In genomic region chr7:151683615-151684407, GRCh38 we compare ENCODE assay signal across 23 cellular contexts.
A peak's percentile ranks its signal among the peaks of the same experiment; 100 is the strongest.
DNase-seq lines count a peak whose midpoint lies in the region; ATAC-seq, FAIRE-seq and TF ChIP-seq lines count a peak whose summit lies in the region.
"Had no signal": no experiment of that assay in that cellular context is flagged by ENCODE, and none has a peak within 500 bp of the region (broad histone marks: within the 10 kb centered on the region; RNA-seq: fewer than 3 reads in every experiment).

No MANE protein-coding gene starts in this region.

- H3K79me2 ChIP-seq in astrocyte (ENCODE audit: insufficient read depth, low read length) = no peaks in the 10 kb centered on the region

- no peak overlapping the region for H3K4me2 ChIP-seq in astrocyte (ENCODE audit: low read length)

- H3K9ac ChIP-seq in astrocyte (ENCODE audit: low read length) = no peak overlapping the region

- H3K27me3 ChIP-seq in H7 (ENCODE audit: control insufficient read depth, insufficient read depth, low read length) (no peaks in the 10 kb centered on the region), astrocyte (ENCODE audit: insufficient read depth, low read length) (no peaks in the 10 kb centered on the region), layer of hippocampus (ENCODE audit: control insufficient read depth, insufficient read depth, low read length) (no peaks in the 10 kb centered on the region)
- H3K27me3 ChIP-seq: esophagus squamous epithelium, spleen, thyroid gland had no signal

- H2AFZ ChIP-seq in astrocyte (ENCODE audit: low read depth, low read length) = no peak overlapping the region

- H4K20me1 ChIP-seq in astrocyte (ENCODE audit: insufficient read depth, low read length) = no peaks in the 10 kb centered on the region

- H3K27ac ChIP-seq in astrocyte (ENCODE audit: low read depth, low read length) (no peak overlapping the region), layer of hippocampus (ENCODE audit: low read depth, low read length) (peak overlapping the region; percentile 67)
- H3K27ac ChIP-seq: C4-2B had no signal

- TF ChIP-seq CTCF in astrocyte (IDR thresholded peaks at IDR 0.05; ENCODE audit: insufficient read depth, low read depth, low read length) (no peak), progenitor cell of endocrine pancreas (IDR thresholded peaks at IDR 0.05; ENCODE audit: unreplicated experiment) (no peak)

- no peak for FAIRE-seq in astrocyte (lab: Jason Lieb, UNC)
- FAIRE-seq: frontal cortex had no signal

- DNase-seq in H7 (peak; percentile 35), astrocyte (ENCODE audit: low read depth) (no peak), progenitor cell of endocrine pancreas (ENCODE audit: low spot score, unreplicated experiment) (no peak), T-helper 9 cell (no peak)
- no peak for DNase-seq in activated naive CD4-positive, alpha-beta T cell (lab: John Stamatoyannopoulos, UW)
- DNase-seq in effector memory CD8-positive, alpha-beta T cell = no peak
- DNase-seq: activated CD4-positive, alpha-beta T cell treated with anti-CD3 and anti-CD28 coated beads, Interleukin-2, amount 50 U/mL, for 1 hour; esophagus squamous epithelium; mammary epithelial cell; NCI-H1105 treated with DMSO at 0.1 percent for 48 hours; NCI-H2081; NCI-H82; spleen; stimulated activated CD4-positive, alpha-beta T cell treated with anti-CD3 and anti-CD28 coated beads, Interleukin-4, amount 100 ng/mL, for 1 hour; stimulated activated naive CD4-positive, alpha-beta T cell had no signal

- no peak for ATAC-seq in GM21526 (IDR thresholded peaks at IDR 0.05; ENCODE audit: low FRiP score, unreplicated experiment)
- ATAC-seq in effector memory CD8-positive, alpha-beta T cell (replicated peaks) = no peak
- ATAC-seq: activated naive CD4-positive, alpha-beta T cell treated with anti-CD3 and anti-CD28 coated beads, Interleukin-2, amount 50 U/mL, for 72 hours; SK-N-SH treated with all-trans-retinoic acid at 6 μM for 48 hours had no signal

- peaks cover 38% of the 10 kb centered on the region for H3K4me1 ChIP-seq in astrocyte (ENCODE audit: insufficient read depth, low read length)

- no peaks in the 10 kb centered on the region for H3K9me3 ChIP-seq in astrocyte (ENCODE audit: insufficient read depth, low read depth, low read length)
- H3K9me3 ChIP-seq: esophagus squamous epithelium, spleen, thyroid gland had no signal

- no peaks in the 10 kb centered on the region for H3K36me3 ChIP-seq in H7 (replicated peaks; ENCODE audit: control insufficient read depth, insufficient read depth, low read length)
- no peaks in the 10 kb centered on the region for H3K36me3 ChIP-seq in astrocyte (ENCODE audit: insufficient read depth, low read length)
- H3K36me3 ChIP-seq: esophagus squamous epithelium, spleen, thyroid gland had no signal

- H3K9me3 Mint-ChIP-seq in astrocyte (ENCODE audit: unreplicated experiment) (no peaks in the 10 kb centered on the region), progenitor cell of endocrine pancreas (ENCODE audit: low read depth) (no peaks in the 10 kb centered on the region)
- no peaks in the 10 kb centered on the region for H3K9me3 Mint-ChIP-seq in effector memory CD8-positive, alpha-beta T cell
- H3K9me3 Mint-ChIP-seq: activated naive CD4-positive, alpha-beta T cell treated with anti-CD3 and anti-CD28 coated beads, Interleukin-2, amount 50 U/mL, for 72 hours; activated T-helper 1 cell treated with anti-CD3 and anti-CD28 coated beads, Interleukin-12 subunit alpha, Interleukin-12 subunit beta, Interleukin-2, Interleukin-4 antibody, amounts not matched to agents 30 ng/mL and 10 ng/mL and 1 ng/mL, durations not matched to agents 14 hours and 24 hours and 36 hours had no signal

- H3K4me3 Mint-ChIP-seq in astrocyte (ENCODE audit: unreplicated experiment) (no peak overlapping the region), progenitor cell of endocrine pancreas (ENCODE audit: low read depth) (no peak overlapping the region)
- H3K4me3 Mint-ChIP-seq in effector memory CD8-positive, alpha-beta T cell = no peak overlapping the region
- H3K4me3 Mint-ChIP-seq: activated T-helper 1 cell treated with anti-CD3 and anti-CD28 coated beads, Interleukin-12 subunit alpha, Interleukin-12 subunit beta, Interleukin-2, Interleukin-4 antibody, amounts not matched to agents 30 ng/mL and 10 ng/mL and 1 ng/mL, durations not matched to agents 14 hours and 24 hours and 36 hours had no signal

- peak overlapping the region; percentile 19 for H3K27ac Mint-ChIP-seq in astrocyte (ENCODE audit: unreplicated experiment)
- H3K27ac Mint-ChIP-seq in progenitor cell of endocrine pancreas = peak overlapping the region; percentile 58
- no peak overlapping the region for H3K27ac Mint-ChIP-seq in effector memory CD8-positive, alpha-beta T cell
- H3K27ac Mint-ChIP-seq: activated T-helper 1 cell treated with anti-CD3 and anti-CD28 coated beads, Interleukin-12 subunit alpha, Interleukin-12 subunit beta, Interleukin-2, Interleukin-4 antibody, amounts not matched to agents 30 ng/mL and 10 ng/mL and 1 ng/mL, durations not matched to agents 14 hours and 24 hours and 36 hours had no signal

- H3K4me1 Mint-ChIP-seq in astrocyte (ENCODE audit: low read depth, unreplicated experiment) (peaks cover 44% of the 10 kb centered on the region), progenitor cell of endocrine pancreas (ENCODE audit: low read depth) (peaks cover 11% of the 10 kb centered on the region)
- H3K4me1 Mint-ChIP-seq in effector memory CD8-positive, alpha-beta T cell (ENCODE audit: low read depth in 2 of 2) = peaks cover 15 to 22% of the 10 kb centered on the region in 2 donors

- H3K36me3 Mint-ChIP-seq in astrocyte (ENCODE audit: low read depth, unreplicated experiment) (peaks cover 2% of the 10 kb centered on the region), progenitor cell of endocrine pancreas (ENCODE audit: insufficient read depth) (no peaks in the 10 kb centered on the region)
- H3K36me3 Mint-ChIP-seq in effector memory CD8-positive, alpha-beta T cell (ENCODE audit: insufficient read depth) = peaks cover 3% of the 10 kb centered on the region
- H3K36me3 Mint-ChIP-seq: activated naive CD4-positive, alpha-beta T cell treated with anti-CD3 and anti-CD28 coated beads, Interleukin-2, amount 50 U/mL, for 72 hours had no signal

- H3K4me3 ChIP-seq in H7 (ENCODE audit: insufficient read depth, low read depth, low read length) (no peak overlapping the region), astrocyte (ENCODE audit: insufficient read depth, low read depth, low read length) (no peak overlapping the region)
- H3K4me3 ChIP-seq: esophagus squamous epithelium, spleen, thyroid gland had no signal

- H3K27me3 Mint-ChIP-seq in astrocyte (ENCODE audit: low read depth, unreplicated experiment) = no peaks in the 10 kb centered on the region
- H3K27me3 Mint-ChIP-seq in progenitor cell of endocrine pancreas = peaks cover 12% of the 10 kb centered on the region
- no peaks in the 10 kb centered on the region for H3K27me3 Mint-ChIP-seq in effector memory CD8-positive, alpha-beta T cell

Comparison
In these comparisons a context has a peak if more than half of its experiments do, and no peak if none do; other contexts are left out.
1. H3K27ac Mint-ChIP-seq: peak in astrocyte (single experiment) and progenitor cell of endocrine pancreas (single experiment); none in effector memory CD8-positive, alpha-beta T cell (0 of 2).